8 cellular contexts compared by ENCODE assay signal in genomic region chr1:171486048-171486519, GRCh38. TPM values are rescaled to one million over a fixed set of nuclear protein-coding genes. Genes with fewer than 3 reads are reported as not detected.
DNase-seq lines count a peak whose midpoint lies in the region; ATAC-seq, FAIRE-seq and TF ChIP-seq lines count a peak whose summit lies in the region.

No MANE protein-coding gene starts in this region.

- intact Hi-C loops in HepG2 (cut with micrococcal nuclease; ENCODE audit: unreplicated experiment), result loop anchor here (5.0 to 10.0 kb wide), 3 partner anchors 86 to 1591 kb away; partner anchors contain the start of genes METTL13 and SCYL3

- no peaks in the 10 kb centered on the region for H3K36me3 Mint-ChIP-seq in WTC11

- H3K4me1 Mint-ChIP-seq in WTC11, result peaks cover 42% of the 10 kb centered on the region

- peaks cover under 1 to 10% of the 10 kb centered on the region in 2 experiments; a peak in 3 of 5 replicates for H3K36me3 ChIP-seq in HepG2 (replicated peaks in 1 of 2; ENCODE audit: control insufficient read depth in 1 of 2, insufficient read depth in 2 of 2, low read length in 2 of 2)

- CTCF ChIA-PET in WTC11 (lab: Charles Lee) (interaction anchor here (0.6 to 1.8 kb wide), 16 partner anchors 8 to 292 kb away, joined by 3 to 9 read pairs (median 4); partner anchors contain the start of gene FMO4), HepG2 (lab: Yijun Ruan, JAX; ENCODE audit: low intra/inter-chr PET ratio, low total read pairs) (no interaction called here)

- no peaks in the 10 kb centered on the region for H3K27me3 Mint-ChIP-seq in WTC11 (ENCODE audit: low read depth)

- peaks cover 49% of the 10 kb centered on the region for H4K20me1 ChIP-seq in HepG2 (ENCODE audit: insufficient read depth, low read length)

- peak overlapping the region; percentile 95 for H3K4me3 Mint-ChIP-seq in WTC11

- no peaks in the 10 kb centered on the region; a peak in 1 of 5 replicates for H3K27me3 ChIP-seq in HepG2 (ENCODE audit: control insufficient read depth in 1 of 2, insufficient read depth in 2 of 2, low read length in 2 of 2)

- H3K9me3 Mint-ChIP-seq in WTC11, result no peaks in the 10 kb centered on the region

- H3K4me2 ChIP-seq in HepG2 (ENCODE audit: low read depth, low read length), result peak overlapping the region; percentile 70

- peak overlapping the region; percentile 97 for H3K27ac ChIP-seq in cingulate gyrus (ENCODE audit: low read depth, low read length)
- H3K27ac ChIP-seq in HepG2 (ENCODE audit: extremely low read length, insufficient read depth, low read length), result peak overlapping the region; percentile 96

- in situ Hi-C loops in HepG2 (cut with HindIII; ENCODE audit: extremely low pct_ligation_motif_present, low pct_unique_long_range_greater_than_20kb), result no loop called here

- TF ChIP-seq CTCF in WTC11 (IDR thresholded peaks at IDR 0.05) (no peak), HepG2 (CRISPR knock-in tag; IDR thresholded peaks at IDR 0.05) (no peak)

- POLR2A ChIA-PET in WTC11 (lab: Charles Lee), result interaction anchor here (1.2 to 1.7 kb wide), 2 partner anchors 54 to 266 kb away, joined by 3 read pairs; no protein-coding TSS in a partner anchor
- POLR2A ChIA-PET in HepG2 (lab: Yijun Ruan, JAX), result interaction anchor here (0.6 to 1.7 kb wide), 3 partner anchors 8 to 296 kb away, joined by 4 to 7 read pairs (median 4); partner anchors contain the start of gene METTL13

- ATAC-seq in HG02759 (IDR thresholded peaks at IDR 0.05; ENCODE audit: unreplicated experiment), result peak; percentile 45
- peak; percentile 61 for ATAC-seq in WTC11
- ATAC-seq in HepG2, result peak; percentile 71

- WGBS in HepG2 (ENCODE audit: low lambda C conversion rate), result 0% methylated on average over 14 of the region's 17 CpGs

- peak overlapping the region; percentile 96 for H3K9ac ChIP-seq in HepG2 (ENCODE audit: insufficient read depth, low read depth, low read length)

- H3K9me3 ChIP-seq in HepG2 (ENCODE audit: low read length), result no peaks in the 10 kb centered on the region

- peak; percentile 8 for FAIRE-seq in HepG2 (lab: Jason Lieb, UNC)

- peaks cover 38% of the 10 kb centered on the region for H3K4me1 ChIP-seq in HepG2 (ENCODE audit: insufficient read depth, low read length)

- TF ChIP-seq POLR2A in HepG2 (IDR thresholded peaks at IDR 0.05; ENCODE audit: insufficient read depth in 1 of 2, low read depth in 2 of 2, low read length in 2 of 2), result no peak

- H3K4me3 ChIP-seq in HepG2 (replicated peaks in 1 of 3; ENCODE audit: insufficient read depth in 1 of 3, low read depth in 2 of 3, low read length in 3 of 3), result peak overlapping the region; percentile 80 to 97 (median 96)

- TF ChIP-seq EP300 in HepG2 (IDR thresholded peaks at IDR 0.05; ENCODE audit: low read depth in 2 of 2, low read length in 2 of 2) (no peak), HepG2 (CRISPR knock-in tag; IDR thresholded peaks at IDR 0.05; ENCODE audit: borderline replicate concordance) (no peak)

- peaks cover 57% of the 10 kb centered on the region for H3K79me2 ChIP-seq in HepG2 (ENCODE audit: insufficient read depth, low read length)

- no TSS peak for BruUV-seq in HepG2 (replicated peaks; lab: Mats Ljungman, UMichigan)

- TF ChIP-seq RAD21 in HepG2 (CRISPR knock-in tag; IDR thresholded peaks at IDR 0.05), result no peak

- H3K27ac Mint-ChIP-seq in WTC11, result peak overlapping the region; percentile 97

- DNase-seq in NCI-H748 (lab: John Stamatoyannopoulos, UW; ENCODE audit: unreplicated experiment), result peak; percentile 62
- no peak for DNase-seq in NCI-H748 treated with DMSO at 0.1 percent for 48 hours (lab: John Stamatoyannopoulos, UW)
- DNase-seq in NCI-H146 treated with DMSO at 0.1 percent for 48 hours (lab: John Stamatoyannopoulos, UW; ENCODE audit: unreplicated experiment), result peak; percentile 25
- no peak for DNase-seq in WTC11 (ENCODE audit: low spot score)
- DNase-seq in HepG2 (ENCODE audit: low spot score), result peak; percentile 50
- DNase-seq in stimulated activated CD4-positive, alpha-beta T cell treated with anti-CD3 and anti-CD28 coated beads, TNF-alpha, amount 100 ng/mL, for 4 hours (ENCODE audit: low read depth in 3 of 3), result peak; percentile 29 to 56 (median 50)

- no peak overlapping the region for H2AFZ ChIP-seq in HepG2 (ENCODE audit: low read length)

TF ChIP-seq in WTC11, 78 proteins besides CTCF, POLR2A, EP300 and RAD21 (continues in another document):
- no peak for TF ChIP-seq SMAD3 (CRISPR knock-in tag; IDR thresholded peaks at IDR 0.05; ENCODE audit: borderline replicate concordance)
- TF ChIP-seq, protein P1, sequence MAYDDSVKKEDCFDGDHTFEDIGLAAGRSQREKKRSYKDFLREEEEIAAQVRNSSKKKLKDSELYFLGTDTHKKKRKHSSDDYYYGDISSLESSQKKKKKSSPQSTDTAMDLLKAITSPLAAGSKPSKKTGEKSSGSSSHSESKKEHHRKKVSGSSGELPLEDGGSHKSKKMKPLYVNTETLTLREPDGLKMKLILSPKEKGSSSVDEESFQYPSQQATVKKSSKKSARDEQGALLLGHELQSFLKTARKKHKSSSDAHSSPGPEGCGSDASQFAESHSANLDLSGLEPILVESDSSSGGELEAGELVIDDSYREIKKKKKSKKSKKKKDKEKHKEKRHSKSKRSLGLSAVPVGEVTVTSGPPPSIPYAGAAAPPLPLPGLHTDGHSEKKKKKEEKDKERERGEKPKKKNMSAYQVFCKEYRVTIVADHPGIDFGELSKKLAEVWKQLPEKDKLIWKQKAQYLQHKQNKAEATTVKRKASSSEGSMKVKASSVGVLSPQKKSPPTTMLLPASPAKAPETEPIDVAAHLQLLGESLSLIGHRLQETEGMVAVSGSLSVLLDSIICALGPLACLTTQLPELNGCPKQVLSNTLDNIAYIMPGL (CRISPR knock-in tag; IDR thresholded peaks at IDR 0.05), result no peak

TF ChIP-seq in HepG2, 621 proteins besides CTCF, POLR2A, EP300 and RAD21 (continues in another document):
- TF ChIP-seq ZNF644 (CRISPR knock-in tag; IDR thresholded peaks at IDR 0.05; ENCODE audit: low read depth), result no peak
- no peak for TF ChIP-seq SOX6 (IDR thresholded peaks at IDR 0.05)
- TF ChIP-seq SOX6 (CRISPR knock-in tag; IDR thresholded peaks at IDR 0.05), result no peak
- no peak for TF ChIP-seq ELF4 (CRISPR knock-in tag; IDR thresholded peaks at IDR 0.05; ENCODE audit: borderline replicate concordance)
- TF ChIP-seq, protein P2, sequence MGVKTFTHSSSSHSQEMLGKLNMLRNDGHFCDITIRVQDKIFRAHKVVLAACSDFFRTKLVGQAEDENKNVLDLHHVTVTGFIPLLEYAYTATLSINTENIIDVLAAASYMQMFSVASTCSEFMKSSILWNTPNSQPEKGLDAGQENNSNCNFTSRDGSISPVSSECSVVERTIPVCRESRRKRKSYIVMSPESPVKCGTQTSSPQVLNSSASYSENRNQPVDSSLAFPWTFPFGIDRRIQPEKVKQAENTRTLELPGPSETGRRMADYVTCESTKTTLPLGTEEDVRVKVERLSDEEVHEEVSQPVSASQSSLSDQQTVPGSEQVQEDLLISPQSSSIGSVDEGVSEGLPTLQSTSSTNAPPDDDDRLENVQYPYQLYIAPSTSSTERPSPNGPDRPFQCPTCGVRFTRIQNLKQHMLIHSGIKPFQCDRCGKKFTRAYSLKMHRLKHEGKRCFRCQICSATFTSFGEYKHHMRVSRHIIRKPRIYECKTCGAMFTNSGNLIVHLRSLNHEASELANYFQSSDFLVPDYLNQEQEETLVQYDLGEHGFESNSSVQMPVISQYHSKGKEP (CRISPR knock-in tag; IDR thresholded peaks at IDR 0.05), result no peak
- TF ChIP-seq CCAR2 (optimal IDR thresholded peaks at IDR 0.05; ENCODE audit: low read depth, low read length), result no peak
- TF ChIP-seq TIGD3 (CRISPR knock-in tag; IDR thresholded peaks at IDR 0.05; ENCODE audit: borderline replicate concordance), result no peak
- no peak for TF ChIP-seq ZNF629 (CRISPR knock-in tag; conservative IDR thresholded peaks at IDR 0.05)
- TF ChIP-seq MIER2 (CRISPR knock-in tag; IDR thresholded peaks at IDR 0.05), result no peak
- TF ChIP-seq ZNF335 (CRISPR knock-in tag; IDR thresholded peaks at IDR 0.05), result 0 out of 2 replicates have a peak, but pooled peaks have one; percentile 7

RNA-seq across cellular contexts. Expression of gene PRRC2C, which starts 0.8 kb away (rescaled TPM):
- total RNA-seq in WTC11 (2021) (199 to 236 TPM (median 203 TPM) in 3 replicates), HepG2 (2016; rRNA removed; fragmentation: Illumina TruSeq; extraction: Trizol) (46.2 and 124 TPM in 2 replicates)
- total RNA-seq in HepG2 (2016; cell fraction: cytosol; rRNA removed; fragmentation: Illumina TruSeq; extraction: Trizol; ENCODE audit: low read depth), result 28.4 and 38.8 TPM in 2 replicates
- total RNA-seq in HepG2 (2016; cell fraction: insoluble cytoplasmic fraction; rRNA removed; fragmentation: Illumina TruSeq; extraction: Trizol), result 42.9 and 106 TPM in 2 replicates
- 26.5 and 29.8 TPM in 2 replicates for total RNA-seq in HepG2 (2016; cell fraction: membrane; rRNA removed; fragmentation: Illumina TruSeq; extraction: Trizol)
- 106 and 107 TPM in 2 replicates for total RNA-seq in HepG2 (2016; cell fraction: nucleus; rRNA removed; fragmentation: Illumina TruSeq; extraction: Trizol)
- polyA plus RNA-seq in HepG2 (2011; rRNA removed), result 57.0 and 57.3 TPM in 2 replicates
- polyA plus RNA-seq in HepG2 (2011; cell fraction: cytosol; rRNA removed), result 35.8 and 47.6 TPM in 2 replicates
- polyA plus RNA-seq in HepG2 (2011; cell fraction: nucleus; rRNA removed), result 55.9 and 72.6 TPM in 2 replicates
- 46.3 and 52.4 TPM in 2 replicates for polyA plus RNA-seq in HepG2 (2012)
- 1.7 TPM in 2 replicates for polyA plus RNA-seq in HepG2 (2016; cell fraction: cytosol; fragmentation: Illumina TruSeq; extraction: Trizol; ENCODE audit: low read depth)
- 78.7 and 87.3 TPM in 2 replicates for polyA plus RNA-seq in HepG2 (2016; cell fraction: insoluble cytoplasmic fraction; fragmentation: Illumina TruSeq; extraction: Trizol; ENCODE audit: low read depth)
- polyA plus RNA-seq in HepG2 (2016; cell fraction: membrane; fragmentation: Illumina TruSeq; extraction: Trizol; ENCODE audit: low read depth), result 5.0 and 6.4 TPM in 2 replicates
- 128 and 147 TPM in 2 replicates for polyA plus RNA-seq in HepG2 (2016; cell fraction: nucleus; fragmentation: Illumina TruSeq; extraction: Trizol; ENCODE audit: insufficient read depth, low read depth)
- polyA minus RNA-seq in HepG2 (2011; rRNA and poly(A)+ RNA removed; ENCODE audit: low replicate concordance), result 65.3 and 96.1 TPM in 2 replicates
- 55.7 and 80.3 TPM in 2 replicates for polyA minus RNA-seq in HepG2 (2011; cell fraction: cytosol; rRNA and poly(A)+ RNA removed)
- polyA minus RNA-seq in HepG2 (2011; cell fraction: nucleus; rRNA and poly(A)+ RNA removed), result 73.0 and 82.1 TPM in 2 replicates

Comparison
In these comparisons a context has a peak if more than half of its experiments do, and no peak if none do; other contexts are left out.
1. DNase-seq: peak in NCI-H748 (single experiment), NCI-H146 treated with DMSO at 0.1 percent for 48 hours (single experiment), HepG2 (single experiment) and stimulated activated CD4-positive, alpha-beta T cell treated with anti-CD3 and anti-CD28 coated beads, TNF-alpha, amount 100 ng/mL, for 4 hours (3 of 3); none in NCI-H748 treated with DMSO at 0.1 percent for 48 hours (single experiment) and WTC11 (single experiment).
2. Peak in every context shown above with its lines, with median percentiles within 50 percentile points of each other: ATAC-seq.